In genomic region chr3:119290613-119291012, GRCh38 we compare ENCODE assay signal across 24 cellular contexts. TPM values are rescaled to one million over a fixed set of nuclear protein-coding genes. Genes with fewer than 3 reads are reported as not detected.
A peak's percentile ranks its signal among the peaks of the same experiment; 100 is the strongest.
DNase-seq lines count a peak whose midpoint lies in the region; ATAC-seq and TF ChIP-seq lines count a peak whose summit lies in the region.
"Had no signal": no experiment of that assay in that cellular context is flagged by ENCODE, and none has a peak within 500 bp of the region (broad histone marks: within the 10 kb centered on the region; RNA-seq: fewer than 3 reads in every experiment).

No MANE protein-coding gene starts in this region.

- peak overlapping the region; percentile 26 for H3K27ac Mint-ChIP-seq in activated naive CD4-positive, alpha-beta T cell treated with anti-CD3 and anti-CD28 coated beads, Interleukin-2, amount 50 U/mL, for 24 hours
- no peak overlapping the region for H3K27ac Mint-ChIP-seq in activated naive CD4-positive, alpha-beta T cell treated with anti-CD3 and anti-CD28 coated beads, Interleukin-2, amount 50 U/mL, for 72 hours
- no peak overlapping the region for H3K27ac Mint-ChIP-seq in CD4-positive, alpha-beta T cell
- H3K27ac Mint-ChIP-seq in endodermal cell (no peak overlapping the region), type B pancreatic cell (no peak overlapping the region)
- H3K27ac Mint-ChIP-seq: CD14-positive monocyte; CD8-positive, alpha-beta T cell had no signal

- H3K9me3 Mint-ChIP-seq in activated naive CD4-positive, alpha-beta T cell treated with anti-CD3 and anti-CD28 coated beads, Interleukin-2, amount 50 U/mL, for 24 hours: peaks cover 7% of the 10 kb centered on the region
- peaks cover 13 to 24% of the 10 kb centered on the region in 2 donors for H3K9me3 Mint-ChIP-seq in activated naive CD4-positive, alpha-beta T cell treated with anti-CD3 and anti-CD28 coated beads, Interleukin-2, amount 50 U/mL, for 72 hours
- peaks cover 6% of the 10 kb centered on the region for H3K9me3 Mint-ChIP-seq in CD4-positive, alpha-beta T cell
- H3K9me3 Mint-ChIP-seq in endodermal cell (peaks cover 4% of the 10 kb centered on the region), type B pancreatic cell (peaks cover 5% of the 10 kb centered on the region)

- no peak overlapping the region for H3K27ac ChIP-seq in CD4-positive, alpha-beta T cell (ENCODE audit: low read depth, low read length)
- H3K27ac ChIP-seq in endodermal cell (ENCODE audit: low read depth, low read length) (no peak overlapping the region), lower lobe of right lung (no peak overlapping the region)
- H3K27ac ChIP-seq: BLaER1 had no signal

- peaks cover 7% of the 10 kb centered on the region for H3K36me3 Mint-ChIP-seq in activated naive CD4-positive, alpha-beta T cell treated with anti-CD3 and anti-CD28 coated beads, Interleukin-2, amount 50 U/mL, for 24 hours
- H3K36me3 Mint-ChIP-seq in activated naive CD4-positive, alpha-beta T cell treated with anti-CD3 and anti-CD28 coated beads, Interleukin-2, amount 50 U/mL, for 72 hours: peaks cover 6 to 24% of the 10 kb centered on the region in 2 donors
- peaks cover 27% of the 10 kb centered on the region for H3K36me3 Mint-ChIP-seq in CD4-positive, alpha-beta T cell (ENCODE audit: low read depth)
- H3K36me3 Mint-ChIP-seq in endodermal cell (ENCODE audit: low read depth) (no peaks in the 10 kb centered on the region), type B pancreatic cell (no peaks in the 10 kb centered on the region)
- H3K36me3 Mint-ChIP-seq: CD14-positive monocyte; CD4-positive, CD25-positive, alpha-beta regulatory T cell had no signal

- intact Hi-C loops in CD4-positive, alpha-beta T cell (cut with DNase I, micrococcal nuclease): loop anchor here (2.0 to 10.0 kb wide), 5 partner anchors 46 to 794 kb away; partner anchors contain the start of genes POGLUT1 (in 2 of the 2) and TMEM39A (in 1 of the 2)
- intact Hi-C loops in lower lobe of right lung (cut with DNase I): no loop called here

- H3K4me1 ChIP-seq in endodermal cell (ENCODE audit: control insufficient read depth, insufficient read depth, low read length) (peaks cover 5% of the 10 kb centered on the region), lower lobe of right lung (peaks cover 13% of the 10 kb centered on the region)
- H3K4me1 ChIP-seq: BE2C had no signal

- H3K9me3 ChIP-seq in CD4-positive, alpha-beta T cell (ENCODE audit: control insufficient read depth, low read length): peaks cover 17% of the 10 kb centered on the region
- H3K9me3 ChIP-seq in endodermal cell (ENCODE audit: control insufficient read depth, low read length) (peaks cover 13% of the 10 kb centered on the region), lower lobe of right lung (peaks cover 10% of the 10 kb centered on the region)
- H3K9me3 ChIP-seq: BE2C had no signal

- DNase-seq in activated naive CD4-positive, alpha-beta T cell treated with anti-CD3 and anti-CD28 coated beads, Interleukin-2, amount 50 U/mL, for 72 hours (ENCODE audit: low spot score in 2 of 2): no peak
- no peak for DNase-seq in CD4-positive, alpha-beta T cell
- DNase-seq in endodermal cell (no peak), type B pancreatic cell (ENCODE audit: extremely low spot score, unreplicated experiment) (no peak), lower lobe of right lung (no peak)
- DNase-seq: 8988T; ACHN; BE2C; C1 segment of cervical spinal cord; CD4-positive, CD25-positive, alpha-beta regulatory T cell; CD8-positive, alpha-beta T cell; DMS 273 treated with DMSO at 0.1 percent for 48 hours; DMS153; DMS53; DMS79; DND-41; EL; GDM1 had no signal

- peaks cover 34% of the 10 kb centered on the region for H3K4me1 Mint-ChIP-seq in activated naive CD4-positive, alpha-beta T cell treated with anti-CD3 and anti-CD28 coated beads, Interleukin-2, amount 50 U/mL, for 24 hours
- peaks cover 43% of the 10 kb centered on the region for H3K4me1 Mint-ChIP-seq in CD4-positive, alpha-beta T cell (ENCODE audit: low read depth)
- peaks cover 15% of the 10 kb centered on the region for H3K4me1 Mint-ChIP-seq in endodermal cell
- H3K4me1 Mint-ChIP-seq in type B pancreatic cell (ENCODE audit: unreplicated experiment): peaks cover 18% of the 10 kb centered on the region

- H3K36me3 ChIP-seq in endodermal cell (ENCODE audit: control insufficient read depth, insufficient read depth, low read length) (no peaks in the 10 kb centered on the region), lower lobe of right lung (no peaks in the 10 kb centered on the region)
- H3K36me3 ChIP-seq: BE2C, BLaER1 had no signal

- H3K9ac ChIP-seq in endodermal cell (ENCODE audit: extremely low read depth, low read length, poor library complexity, severe bottlenecking): no peak overlapping the region
- H3K9ac ChIP-seq: BLaER1 had no signal

- H3K27me3 ChIP-seq in CD4-positive, alpha-beta T cell (ENCODE audit: control insufficient read depth, insufficient read depth, low read length): no peaks in the 10 kb centered on the region
- H3K27me3 ChIP-seq in endodermal cell (ENCODE audit: control insufficient read depth, insufficient read depth, low read length, poor library complexity, severe bottlenecking) (peaks cover 23% of the 10 kb centered on the region), lower lobe of right lung (ENCODE audit: low read depth) (no peaks in the 10 kb centered on the region)
- H3K27me3 ChIP-seq: BE2C had no signal

- ATAC-seq in activated naive CD4-positive, alpha-beta T cell treated with anti-CD3 and anti-CD28 coated beads, Interleukin-2, amount 50 U/mL, for 72 hours: no peak
- no peak for ATAC-seq in CD4-positive, alpha-beta T cell (ENCODE audit: poor library complexity)
- ATAC-seq in lower lobe of right lung (no peak), GM21529 (IDR thresholded peaks at IDR 0.05; ENCODE audit: unreplicated experiment) (no peak)
- ATAC-seq: CD8-positive, alpha-beta T cell; GM12878 had no signal

- no peaks in the 10 kb centered on the region for H3K27me3 Mint-ChIP-seq in activated naive CD4-positive, alpha-beta T cell treated with anti-CD3 and anti-CD28 coated beads, Interleukin-2, amount 50 U/mL, for 24 hours
- no peaks in the 10 kb centered on the region for H3K27me3 Mint-ChIP-seq in CD4-positive, alpha-beta T cell
- H3K27me3 Mint-ChIP-seq in endodermal cell (ENCODE audit: insufficient read depth) (peaks cover 28% of the 10 kb centered on the region), type B pancreatic cell (peaks cover under 1% of the 10 kb centered on the region)

- H3K4me3 ChIP-seq in endodermal cell (ENCODE audit: low read length) (peak overlapping the region; percentile 5), lower lobe of right lung (no peak overlapping the region)
- H3K4me3 ChIP-seq: BLaER1, GM12878 had no signal

- POLR2A ChIA-PET in CD4-positive, alpha-beta T cell (lab: Charles Lee): interaction anchor here (1.1 kb wide), 1 partner anchor 10 kb away, joined by 3 read pairs; no protein-coding TSS in a partner anchor

- no peak for TF ChIP-seq CTCF in CD4-positive, alpha-beta T cell (IDR thresholded peaks at IDR 0.05)
- no peak for TF ChIP-seq CTCF in endodermal cell (conservative IDR thresholded peaks at IDR 0.05)
- no peak for TF ChIP-seq CTCF in type B pancreatic cell (conservative IDR thresholded peaks at IDR 0.05)
- no peak for TF ChIP-seq CTCF in lower lobe of right lung (IDR thresholded peaks at IDR 0.05)

- no peak overlapping the region for H3K4me3 Mint-ChIP-seq in activated naive CD4-positive, alpha-beta T cell treated with anti-CD3 and anti-CD28 coated beads, Interleukin-2, amount 50 U/mL, for 24 hours
- peak overlapping the region; percentile 17 for H3K4me3 Mint-ChIP-seq in CD4-positive, alpha-beta T cell
- no peak overlapping the region for H3K4me3 Mint-ChIP-seq in endodermal cell
- H3K4me3 Mint-ChIP-seq in type B pancreatic cell: peak overlapping the region; percentile 2
- H3K4me3 Mint-ChIP-seq: CD14-positive monocyte; CD8-positive, alpha-beta T cell had no signal

- CTCF ChIA-PET in CD4-positive, alpha-beta T cell (lab: Charles Lee): no interaction called here

RNA-seq across cellular contexts. Expression of gene ARHGAP31, which starts 3.6 kb away (rescaled TPM):
- 10 to 100 TPM in 1 of 2 donors, 1 to 10 TPM in 1; 2.1 to 11.0 TPM for total RNA-seq in activated naive CD4-positive, alpha-beta T cell treated with anti-CD3 and anti-CD28 coated beads, Interleukin-2, amount 50 U/mL, for 72 hours
- total RNA-seq in CD4-positive, alpha-beta T cell: 1 to 10 TPM; 2.4 to 2.9 TPM
- total RNA-seq in endodermal cell (1 to 10 TPM; 2.2 to 2.3 TPM), type B pancreatic cell (ENCODE audit: low replicate concordance) (4.1 and 17.3 TPM in 2 replicates), lower lobe of right lung (100 TPM)
- 1.5 TPM for polyA plus RNA-seq in endodermal cell (2013, experiment 1 of 2)
- polyA plus RNA-seq in endodermal cell (2013, experiment 2 of 2): 3.0 TPM
- total RNA-seq: G401 had no signal

RNA-seq across cellular contexts. Expression of gene B4GALT4, which starts 49.9 kb away (rescaled TPM):
- 10 to 100 TPM; 13.8 to 21.0 TPM for total RNA-seq in activated naive CD4-positive, alpha-beta T cell treated with anti-CD3 and anti-CD28 coated beads, Interleukin-2, amount 50 U/mL, for 72 hours
- 10 to 100 TPM; 26.2 to 29.5 TPM for total RNA-seq in CD4-positive, alpha-beta T cell
- 100 to 1,000 TPM; 141 to 145 TPM for total RNA-seq in endodermal cell
- polyA plus RNA-seq in endodermal cell (2013, experiment 1 of 2): 41.8 TPM
- 44.8 TPM for polyA plus RNA-seq in endodermal cell (2013, experiment 2 of 2)
- total RNA-seq in type B pancreatic cell (ENCODE audit: low replicate concordance): 23.9 and 37.2 TPM in 2 replicates
- 13.5 TPM for total RNA-seq in lower lobe of right lung

Comparison
In these comparisons a context has a peak if more than half of its experiments do, and no peak if none do; other contexts are left out.
1. H3K4me3 Mint-ChIP-seq: peak in CD4-positive, alpha-beta T cell (single experiment) and type B pancreatic cell (single experiment); none in activated naive CD4-positive, alpha-beta T cell treated with anti-CD3 and anti-CD28 coated beads, Interleukin-2, amount 50 U/mL, for 24 hours (single experiment) and endodermal cell (single experiment).